In genomic region chr1:25873120-25873519, GRCh38 we compare ENCODE assay signal across 11 cellular contexts. TPM values are rescaled to one million over a fixed set of nuclear protein-coding genes. Genes with fewer than 3 reads are reported as not detected.
DNase-seq lines count a peak whose midpoint lies in the region; ATAC-seq and TF ChIP-seq lines count a peak whose summit lies in the region.
"Had no signal": no experiment of that assay in that cellular context is flagged by ENCODE, and none has a peak within 500 bp of the region (broad histone marks: within the 10 kb centered on the region; RNA-seq: fewer than 3 reads in every experiment).

No MANE protein-coding gene starts in this region.

- DNase-seq in M059J (ENCODE audit: low read depth), result peak; percentile 71
- DNase-seq in mesothelial cell of epicardium (ENCODE audit: low spot score in 2 of 2, unreplicated experiment in 2 of 2), result no peak
- DNase-seq in type B pancreatic cell (ENCODE audit: extremely low spot score, unreplicated experiment), result no peak
- no peak for DNase-seq in activated gamma-delta T cell (lab: John Stamatoyannopoulos, UW)
- no peak for DNase-seq in NCI-H1436 (lab: John Stamatoyannopoulos, UW)
- no peak for DNase-seq in iPS-NIHi11 (ENCODE audit: low spot score)
- DNase-seq: activated naive CD4-positive, alpha-beta T cell treated with anti-CD3 and anti-CD28 coated beads for 36 hours; naive B cell; NCI-H2227 treated with DMSO at 0.1 percent for 48 hours had no signal

- no peak for ATAC-seq in GM18520 (IDR thresholded peaks at IDR 0.05; ENCODE audit: unreplicated experiment)

- H3K27me3 Mint-ChIP-seq in brain (peaks cover 6% of the 10 kb centered on the region), mesothelial cell of epicardium (ENCODE audit: low read depth) (no peaks in the 10 kb centered on the region), type B pancreatic cell (no peaks in the 10 kb centered on the region)
- H3K27me3 Mint-ChIP-seq: naive B cell had no signal

- H3K4me3 Mint-ChIP-seq in brain (peak overlapping the region in 2 of 5 experiments; percentile 30 to 48), mesothelial cell of epicardium (peak overlapping the region; percentile 13), type B pancreatic cell (peak overlapping the region; percentile 75)
- H3K4me3 Mint-ChIP-seq: activated naive CD4-positive, alpha-beta T cell treated with anti-CD3 and anti-CD28 coated beads for 36 hours had no signal

- H3K9me3 Mint-ChIP-seq in brain (no peaks in the 10 kb centered on the region), mesothelial cell of epicardium (no peaks in the 10 kb centered on the region), type B pancreatic cell (no peaks in the 10 kb centered on the region)
- H3K9me3 Mint-ChIP-seq: activated naive CD4-positive, alpha-beta T cell treated with anti-CD3 and anti-CD28 coated beads for 36 hours; naive B cell had no signal

- TF ChIP-seq CTCF in brain (conservative IDR thresholded peaks at IDR 0.05) (no peak), mesothelial cell of epicardium (IDR thresholded peaks at IDR 0.05; ENCODE audit: unreplicated experiment) (no peak), type B pancreatic cell (conservative IDR thresholded peaks at IDR 0.05) (no peak)

- H3K27ac Mint-ChIP-seq in brain, result peak overlapping the region in 3 of 5 experiments; percentile 1 to 58 (median 55)
- peak overlapping the region; percentile 80 for H3K27ac Mint-ChIP-seq in mesothelial cell of epicardium
- H3K27ac Mint-ChIP-seq in type B pancreatic cell, result peak overlapping the region; percentile 58
- H3K27ac Mint-ChIP-seq: activated naive CD4-positive, alpha-beta T cell treated with anti-CD3 and anti-CD28 coated beads for 36 hours; naive B cell had no signal

- H3K4me1 Mint-ChIP-seq in brain (peaks cover 37% of the 10 kb centered on the region), mesothelial cell of epicardium (peaks cover 33% of the 10 kb centered on the region), type B pancreatic cell (ENCODE audit: unreplicated experiment) (peaks cover 28% of the 10 kb centered on the region)

- no peaks in the 10 kb centered on the region for H3K36me3 Mint-ChIP-seq in brain
- peaks cover 3% of the 10 kb centered on the region for H3K36me3 Mint-ChIP-seq in mesothelial cell of epicardium
- no peaks in the 10 kb centered on the region for H3K36me3 Mint-ChIP-seq in type B pancreatic cell
- H3K36me3 Mint-ChIP-seq: naive B cell had no signal

RNA-seq across cellular contexts. Expression of gene PAQR7, which starts 2.4 kb away (rescaled TPM):
- 6.5 and 6.8 TPM in 2 replicates for total RNA-seq in M059J (2014; rRNA removed; shearing (Covaris generic))
- 7.7 TPM for polyA plus RNA-seq in brain (ENCODE audit: insufficient read depth, low read depth, low replicate concordance)
- total RNA-seq in mesothelial cell of epicardium, result 24.0 to 26.8 TPM (median 24.0 TPM) in 3 replicates
- total RNA-seq in type B pancreatic cell (ENCODE audit: low replicate concordance), result 24.3 and 41.0 TPM in 2 replicates

RNA-seq across cellular contexts. Expression of gene AUNIP, which starts 13.9 kb away (rescaled TPM):
- total RNA-seq in M059J (2014; rRNA removed; shearing (Covaris generic)), result 7.1 and 9.1 TPM in 2 replicates
- polyA plus RNA-seq in brain (ENCODE audit: insufficient read depth, low read depth, low replicate concordance), result 2.8 TPM
- total RNA-seq in mesothelial cell of epicardium (2.4 to 2.8 TPM (median 2.7 TPM) in 3 replicates), type B pancreatic cell (ENCODE audit: low replicate concordance) (3.7 and 7.2 TPM in 2 replicates)

RNA-seq across cellular contexts. Expression of gene STMN1, which starts 33.1 kb away (rescaled TPM):
- total RNA-seq in M059J (2014; rRNA removed; shearing (Covaris generic)), result 377 and 462 TPM in 2 replicates
- polyA plus RNA-seq in brain (ENCODE audit: insufficient read depth, low read depth, low replicate concordance), result 3,158 TPM
- total RNA-seq in mesothelial cell of epicardium, result 464 to 480 TPM (median 472 TPM) in 3 replicates
- total RNA-seq in type B pancreatic cell (ENCODE audit: low replicate concordance), result 219 and 591 TPM in 2 replicates

RNA-seq across cellular contexts. Expression of gene MTFR1L, which starts 53.4 kb away (rescaled TPM):
- 45.0 and 45.6 TPM in 2 replicates for total RNA-seq in M059J (2014; rRNA removed; shearing (Covaris generic))
- 81.4 TPM for polyA plus RNA-seq in brain (ENCODE audit: insufficient read depth, low read depth, low replicate concordance)
- total RNA-seq in mesothelial cell of epicardium (74.3 to 76.6 TPM (median 74.7 TPM) in 3 replicates), type B pancreatic cell (ENCODE audit: low replicate concordance) (73.5 and 74.5 TPM in 2 replicates)
